In the genomic region with DNA sequence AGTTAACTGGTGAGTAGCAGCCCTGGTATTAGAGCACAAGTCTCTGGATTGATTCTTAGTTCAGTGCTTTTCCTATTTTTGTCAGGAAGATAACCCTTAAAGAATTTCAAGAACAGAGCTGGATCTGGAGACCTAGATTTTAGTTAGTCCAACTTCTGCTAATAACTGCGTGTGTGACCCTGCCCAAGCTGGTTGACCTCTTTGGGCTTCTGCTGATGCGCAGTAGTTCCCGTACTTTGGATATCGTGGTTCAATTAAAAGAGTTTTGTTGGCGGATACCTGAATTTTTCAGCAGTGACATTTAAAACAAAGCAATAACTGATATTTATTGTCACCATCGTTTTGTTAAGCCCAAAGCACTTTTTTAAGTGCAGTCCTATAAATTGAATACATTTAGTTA, we compare ENCODE assay signal across 1 cellular context.
TF ChIP-seq lines count a peak whose summit lies in the region.

No MANE protein-coding gene starts in this region.

TF ChIP-seq in GM12878, 131 proteins besides CTCF, POLR2A, EP300 and RAD21:
- TF ChIP-seq ZBTB33 (IDR thresholded peaks at IDR 0.05): no peak
- TF ChIP-seq, protein P1, sequence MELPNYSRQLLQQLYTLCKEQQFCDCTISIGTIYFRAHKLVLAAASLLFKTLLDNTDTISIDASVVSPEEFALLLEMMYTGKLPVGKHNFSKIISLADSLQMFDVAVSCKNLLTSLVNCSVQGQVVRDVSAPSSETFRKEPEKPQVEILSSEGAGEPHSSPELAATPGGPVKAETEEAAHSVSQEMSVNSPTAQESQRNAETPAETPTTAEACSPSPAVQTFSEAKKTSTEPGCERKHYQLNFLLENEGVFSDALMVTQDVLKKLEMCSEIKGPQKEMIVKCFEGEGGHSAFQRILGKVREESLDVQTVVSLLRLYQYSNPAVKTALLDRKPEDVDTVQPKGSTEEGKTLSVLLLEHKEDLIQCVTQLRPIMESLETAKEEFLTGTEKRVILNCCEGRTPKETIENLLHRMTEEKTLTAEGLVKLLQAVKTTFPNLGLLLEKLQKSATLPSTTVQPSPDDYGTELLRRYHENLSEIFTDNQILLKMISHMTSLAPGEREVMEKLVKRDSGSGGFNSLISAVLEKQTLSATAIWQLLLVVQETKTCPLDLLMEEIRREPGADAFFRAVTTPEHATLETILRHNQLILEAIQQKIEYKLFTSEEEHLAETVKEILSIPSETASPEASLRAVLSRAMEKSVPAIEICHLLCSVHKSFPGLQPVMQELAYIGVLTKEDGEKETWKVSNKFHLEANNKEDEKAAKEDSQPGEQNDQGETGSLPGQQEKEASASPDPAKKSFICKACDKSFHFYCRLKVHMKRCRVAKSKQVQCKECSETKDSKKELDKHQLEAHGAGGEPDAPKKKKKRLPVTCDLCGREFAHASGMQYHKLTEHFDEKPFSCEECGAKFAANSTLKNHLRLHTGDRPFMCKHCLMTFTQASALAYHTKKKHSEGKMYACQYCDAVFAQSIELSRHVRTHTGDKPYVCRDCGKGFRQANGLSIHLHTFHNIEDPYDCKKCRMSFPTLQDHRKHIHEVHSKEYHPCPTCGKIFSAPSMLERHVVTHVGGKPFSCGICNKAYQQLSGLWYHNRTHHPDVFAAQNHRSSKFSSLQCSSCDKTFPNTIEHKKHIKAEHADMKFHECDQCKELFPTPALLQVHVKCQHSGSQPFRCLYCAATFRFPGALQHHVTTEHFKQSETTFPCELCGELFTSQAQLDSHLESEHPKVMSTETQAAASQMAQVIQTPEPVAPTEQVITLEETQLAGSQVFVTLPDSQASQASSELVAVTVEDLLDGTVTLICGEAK (IDR thresholded peaks at IDR 0.05; ENCODE audit: borderline replicate concordance): no peak
- no peak for TF ChIP-seq CREB1 (IDR thresholded peaks at IDR 0.05; ENCODE audit: low read depth)
- TF ChIP-seq USF1 (IDR thresholded peaks at IDR 0.05; ENCODE audit: borderline replicate concordance, extremely low read length, insufficient read depth, low read depth, low read length): no peak
- TF ChIP-seq GATAD2B (conservative IDR thresholded peaks at IDR 0.05; ENCODE audit: low read depth): no peak
- TF ChIP-seq FOS (IDR thresholded peaks at IDR 0.05; ENCODE audit: borderline replicate concordance, extremely low read depth, insufficient read length): no peak
- no peak for TF ChIP-seq HDGF (IDR thresholded peaks at IDR 0.05)
- no peak for TF ChIP-seq CBX5 (IDR thresholded peaks at IDR 0.05; ENCODE audit: low read depth)
- no peak for TF ChIP-seq SIN3A (IDR thresholded peaks at IDR 0.05; ENCODE audit: low read depth, low read length)
